13 cellular contexts compared by ENCODE assay signal in the genomic region with DNA sequence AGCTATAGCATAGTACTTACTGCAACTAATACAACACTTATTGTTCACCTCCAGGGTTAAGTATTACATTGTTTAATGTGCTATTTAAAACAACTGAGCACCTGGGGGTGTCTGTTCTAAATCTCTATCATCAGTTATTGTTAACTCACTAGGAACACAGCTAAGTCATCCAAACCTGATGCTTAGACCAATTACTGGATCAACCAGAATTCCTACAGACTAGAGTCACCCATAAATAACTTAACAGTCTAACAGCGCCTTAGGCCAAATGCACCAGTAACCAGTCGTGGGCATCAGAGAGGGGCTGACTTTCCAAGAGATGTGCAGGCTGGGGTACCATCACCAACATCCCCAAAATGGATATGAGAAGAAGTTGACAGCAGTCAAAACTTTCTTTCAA.
A peak's percentile ranks its signal among the peaks of the same experiment; 100 is the strongest.
DNase-seq lines count a peak whose midpoint lies in the region; ATAC-seq and TF ChIP-seq lines count a peak whose summit lies in the region.
"Had no signal": no experiment of that assay in that cellular context is flagged by ENCODE, and none has a peak within 500 bp of the region (broad histone marks: within the 10 kb centered on the region; RNA-seq: fewer than 3 reads in every experiment).

No MANE protein-coding gene starts in this region.

- no peak overlapping the region for H3K4me3 ChIP-seq in PC-3 (ENCODE audit: low read length)
- no peak overlapping the region for H3K4me3 ChIP-seq in epithelial cell of esophagus (ENCODE audit: low read length)
- H3K4me3 ChIP-seq in smooth muscle cell: no peak overlapping the region
- H3K4me3 ChIP-seq: BLaER1, GM12878, HAP-1 had no signal

- H3K36me3 ChIP-seq in PC-3 (ENCODE audit: low read depth, low read length) (no peaks in the 10 kb centered on the region), smooth muscle cell (ENCODE audit: low read depth) (no peaks in the 10 kb centered on the region)
- H3K36me3 ChIP-seq: BLaER1, HAP-1 had no signal

- intact Hi-C loops in PC-3 (cut with micrococcal nuclease): no loop called here

- BruUV-seq in PC-3 (replicated peaks; lab: Mats Ljungman, UMichigan): no TSS peak

- no peak for ATAC-seq in PC-3
- ATAC-seq: CD8-positive, alpha-beta T cell had no signal

- H3K27ac ChIP-seq in PC-3 (ENCODE audit: low read length) (no peak overlapping the region), smooth muscle cell (ENCODE audit: low read depth) (peak overlapping the region; percentile 65)
- H3K27ac ChIP-seq: BLaER1 had no signal

- 0 out of 2 replicates have a peak, but pooled peaks cover 5% of the 10 kb centered on the region for H3K4me1 ChIP-seq in PC-3 (ENCODE audit: insufficient read depth, low read length)
- H3K4me1 ChIP-seq in smooth muscle cell (ENCODE audit: low read depth): no peaks in the 10 kb centered on the region
- H3K4me1 ChIP-seq: BLaER1, HAP-1 had no signal

- no peaks in the 10 kb centered on the region for H3K79me2 ChIP-seq in PC-3 (ENCODE audit: low read length)
- H3K79me2 ChIP-seq in smooth muscle cell (ENCODE audit: low read depth): no peaks in the 10 kb centered on the region

- 57% methylated on average over 2 of the region's 2 CpGs for WGBS in smooth muscle cell (ENCODE audit: low lambda C conversion rate)

- H3K9ac ChIP-seq in PC-3 (ENCODE audit: low read length): no peak overlapping the region
- H3K9ac ChIP-seq in smooth muscle cell (ENCODE audit: low read depth): no peak overlapping the region
- H3K9ac ChIP-seq: BLaER1 had no signal

- no peaks in the 10 kb centered on the region for H4K20me1 ChIP-seq in PC-3 (ENCODE audit: low read length)
- H4K20me1 ChIP-seq in smooth muscle cell (ENCODE audit: low read depth): no peaks in the 10 kb centered on the region
- H4K20me1 ChIP-seq: BLaER1 had no signal

- no peak overlapping the region for H2AFZ ChIP-seq in PC-3 (ENCODE audit: low read length)
- H2AFZ ChIP-seq in smooth muscle cell (ENCODE audit: low read depth): no peak overlapping the region

- H3K27me3 ChIP-seq in PC-3 (ENCODE audit: low read length) (no peaks in the 10 kb centered on the region), smooth muscle cell (ENCODE audit: low read depth) (no peaks in the 10 kb centered on the region)
- H3K27me3 ChIP-seq: BLaER1 had no signal

- no peaks in the 10 kb centered on the region for H3K9me3 ChIP-seq in PC-3 (ENCODE audit: low read length)
- H3K9me3 ChIP-seq in smooth muscle cell (replicated peaks; ENCODE audit: low read depth): no peaks in the 10 kb centered on the region
- H3K9me3 ChIP-seq: HAP-1 had no signal

- POLR2A ChIA-PET in PC-3 (lab: Charles Lee; ENCODE audit: unreplicated experiment): no interaction called here

- no peaks in the 10 kb centered on the region for H3F3A ChIP-seq in PC-3 (ENCODE audit: low read length, unreplicated experiment)
- no peaks in the 10 kb centered on the region for H3F3A ChIP-seq in smooth muscle cell (ENCODE audit: low read depth)

- peak; percentile 49 for DNase-seq in EL
- peak; percentile 52 for DNase-seq in PC-3
- DNase-seq in epithelial cell of esophagus (ENCODE audit: low read depth): peak; percentile 50
- DNase-seq in smooth muscle cell (lab: John Stamatoyannopoulos, UW; ENCODE audit: unreplicated experiment): no peak
- no peak for DNase-seq in T-helper 9 cell
- DNase-seq in SKM-1 treated with dmso at 0.1 percent for 144 hours (lab: John Stamatoyannopoulos, UW; ENCODE audit: unreplicated experiment): no peak
- no peak for DNase-seq in NCI-H146 (lab: John Stamatoyannopoulos, UW)
- DNase-seq: 8988T; Calu3; CD8-positive, alpha-beta T cell had no signal

- CTCF ChIA-PET in PC-3 (lab: Charles Lee): no interaction called here

- no peaks in the 10 kb centered on the region for H3K9me2 ChIP-seq in PC-3 (replicated peaks; ENCODE audit: low read length)

- H3K4me2 ChIP-seq in PC-3 (ENCODE audit: low read length): no peak overlapping the region
- H3K4me2 ChIP-seq in smooth muscle cell: no peak overlapping the region
- H3K4me2 ChIP-seq: BLaER1 had no signal

- no peak for TF ChIP-seq CTCF in PC-3 (conservative IDR thresholded peaks at IDR 0.05; ENCODE audit: low read depth, low read length)
- TF ChIP-seq CTCF in epithelial cell of esophagus (IDR thresholded peaks at IDR 0.05; ENCODE audit: insufficient read depth, low read depth, low read length, missing control alignments): no peak
- no peak for TF ChIP-seq CTCF in smooth muscle cell (IDR thresholded peaks at IDR 0.05; ENCODE audit: borderline replicate concordance, insufficient read depth, poor library complexity, severe bottlenecking)

Comparison
In these comparisons a context has a peak if more than half of its experiments do, and no peak if none do; other contexts are left out.
1. DNase-seq: peak in EL (single experiment), PC-3 (single experiment) and epithelial cell of esophagus (single experiment); none in smooth muscle cell (single experiment), T-helper 9 cell (single experiment), SKM-1 treated with dmso at 0.1 percent for 144 hours (single experiment) and NCI-H146 (single experiment).